30 cellular contexts compared by ENCODE assay signal in the genomic region with DNA sequence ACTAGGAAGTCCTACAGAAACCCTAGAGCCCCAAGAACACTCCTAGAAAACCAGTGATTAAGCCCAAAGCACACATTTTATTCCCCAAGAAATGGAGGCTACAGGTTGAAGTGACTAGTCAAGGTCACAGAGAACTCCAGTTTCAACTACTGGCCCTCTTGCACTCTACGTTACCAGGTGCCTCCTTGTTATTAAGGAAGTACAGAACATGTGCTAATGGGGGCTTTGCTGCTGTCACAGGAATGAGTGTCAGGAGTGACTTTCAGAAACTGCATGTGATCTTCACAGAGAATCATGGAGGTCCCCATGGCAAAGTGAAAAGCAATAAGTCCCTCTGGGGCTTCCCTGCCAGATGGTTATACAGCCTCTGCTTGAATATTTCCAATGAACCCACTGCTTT.
"Had no signal": no experiment of that assay in that cellular context is flagged by ENCODE, and none has a peak within 500 bp of the region (broad histone marks: within the 10 kb centered on the region; RNA-seq: fewer than 3 reads in every experiment).

No MANE protein-coding gene starts in this region.

- ATAC-seq: activated T-cell treated with anti-CD3 and anti-CD28 coated beads, Interleukin-2, amount 50 U/mL, for 4 hours; effector memory CD8-positive, alpha-beta T cell; esophagus mucosa; left lung; natural killer cell had no signal

- H3K4me3 Mint-ChIP-seq: activated naive CD8-positive, alpha-beta T cell; activated T-cell treated with anti-CD3 and anti-CD28 coated beads, Interleukin-2, amount 50 U/mL, for 4 hours; effector memory CD8-positive, alpha-beta T cell; mesothelial cell of epicardium; natural killer cell; T-helper 2 cell treated with Interferon-gamma antibody and Interleukin-4, amounts not matched to agents 5 μg/mL and 100 μg/mL, for 36 hours; type B pancreatic cell had no signal

- H3K36me3 ChIP-seq: adrenal gland, ascending aorta, colonic mucosa, left lung, sigmoid colon, WERI-Rb-1 had no signal

- H3K4me3 ChIP-seq: adrenal gland, ascending aorta, colonic mucosa, dorsolateral prefrontal cortex, hepatocyte, left lung, lung, sigmoid colon, testis had no signal

- H3K27me3 Mint-ChIP-seq: activated naive CD8-positive, alpha-beta T cell; effector memory CD8-positive, alpha-beta T cell; progenitor cell of endocrine pancreas; type B pancreatic cell had no signal

- H3K4me1 ChIP-seq: colonic mucosa had no signal

- H3K4me2 ChIP-seq: hepatocyte had no signal

- DNase-seq: activated CD4-positive, alpha-beta T cell treated with anti-CD3 and anti-CD28 coated beads, Interleukin-2, amount 50 U/mL, for 4 hours; activated CD8-positive, alpha-beta memory T cell treated with anti-CD3 and anti-CD28 coated beads, Interleukin-2, amount 50 U/mL, for 48 hours; activated naive CD4-positive, alpha-beta T cell; activated T-cell treated with anti-CD3 and anti-CD28 coated beads, Interleukin-2, amount 50 U/mL, for 4 hours; adrenal gland; central memory CD4-positive, alpha-beta T cell; colonic mucosa; dorsolateral prefrontal cortex; effector memory CD8-positive, alpha-beta T cell; foreskin melanocyte; kidney glomerular epithelial cell; left lung; natural killer cell; retina; sigmoid colon; stimulated activated CD4-positive, alpha-beta T cell treated with anti-CD3 and anti-CD28 coated beads, Interleukin-2, amount 100 ng/mL, for 48 hours; stimulated activated CD8-positive, alpha-beta memory T cell treated with anti-CD3 and anti-CD28 coated beads, Interleukin-4, amount 100 ng/mL, for 48 hours; stimulated activated naive CD4-positive, alpha-beta T cell; testis; WERI-Rb-1 had no signal

- H3K27ac Mint-ChIP-seq: activated naive CD8-positive, alpha-beta T cell; activated T-helper 2 cell treated with anti-CD3 and anti-CD28 coated beads, Interferon-gamma antibody, Interleukin-2, Interleukin-4, amounts not matched to agents 10 μg/mL and 5 μg/mL and 100 μg/mL, durations not matched to agents 14 hours and 24 hours and 36 hours; mesothelial cell of epicardium; progenitor cell of endocrine pancreas; T-helper 2 cell treated with Interferon-gamma antibody and Interleukin-4, amounts not matched to agents 5 μg/mL and 100 μg/mL, for 36 hours; type B pancreatic cell had no signal

- H3K9me3 ChIP-seq: adrenal gland, ascending aorta, colonic mucosa, left lung, sigmoid colon, testis had no signal

- H3K9me3 Mint-ChIP-seq: activated T-cell treated with anti-CD3 and anti-CD28 coated beads, Interleukin-2, amount 50 U/mL, for 4 hours; activated T-helper 2 cell treated with anti-CD3 and anti-CD28 coated beads, Interferon-gamma antibody, Interleukin-2, Interleukin-4, amounts not matched to agents 10 μg/mL and 5 μg/mL and 100 μg/mL, durations not matched to agents 14 hours and 24 hours and 36 hours; effector memory CD8-positive, alpha-beta T cell; mesothelial cell of epicardium; natural killer cell; T-helper 2 cell treated with Interferon-gamma antibody and Interleukin-4, amounts not matched to agents 5 μg/mL and 100 μg/mL, for 36 hours; type B pancreatic cell had no signal

- H3K27ac ChIP-seq: adrenal gland, ascending aorta, colonic mucosa, dorsolateral prefrontal cortex, hepatocyte, left lung, testis, WERI-Rb-1 had no signal

- H3K36me3 Mint-ChIP-seq: mesothelial cell of epicardium, natural killer cell, type B pancreatic cell had no signal

- H2AFZ ChIP-seq: hepatocyte had no signal

- H3K27me3 ChIP-seq: adrenal gland, ascending aorta, colonic mucosa, dorsolateral prefrontal cortex, hepatocyte, left lung, sigmoid colon, testis had no signal
